ENCODE assay signal across 22 cellular contexts in genomic region chr11:126991596-126991995, GRCh38. TPM values are rescaled to one million over a fixed set of nuclear protein-coding genes. Genes with fewer than 3 reads are reported as not detected.
DNase-seq lines count a peak whose midpoint lies in the region; ATAC-seq and TF ChIP-seq lines count a peak whose summit lies in the region.
"Had no signal": no experiment of that assay in that cellular context is flagged by ENCODE, and none has a peak within 500 bp of the region (broad histone marks: within the 10 kb centered on the region; RNA-seq: fewer than 3 reads in every experiment).

No MANE protein-coding gene starts in this region.

- no peak overlapping the region for H4K5ac ChIP-seq in H9 (ENCODE audit: insufficient read length, low read depth, low read length)

- H3K79me2 ChIP-seq in ACC112 (ENCODE audit: control insufficient read depth, insufficient read depth, low read length, unreplicated experiment) (peaks cover 14% of the 10 kb centered on the region), H9 (ENCODE audit: insufficient read depth, low read length) (no peaks in the 10 kb centered on the region)

- H3K9me3 Mint-ChIP-seq in H9 = no peaks in the 10 kb centered on the region
- no peaks in the 10 kb centered on the region for H3K9me3 Mint-ChIP-seq in naive thymus-derived CD4-positive, alpha-beta T cell
- H3K9me3 Mint-ChIP-seq: activated T-helper 2 cell treated with anti-CD3 and anti-CD28 coated beads, Interferon-gamma antibody, Interleukin-2, Interleukin-4, amounts not matched to agents 10 μg/mL and 5 μg/mL and 100 μg/mL, durations not matched to agents 14 hours and 24 hours and 36 hours; CD8-positive, alpha-beta memory T cell; nephron progenitor cell; T-helper 2 cell treated with Interferon-gamma antibody and Interleukin-4, amounts not matched to agents 5 μg/mL and 100 μg/mL, for 36 hours had no signal

- H3K4me1 ChIP-seq in ACC112 (ENCODE audit: control insufficient read depth, insufficient read depth, low read length, unreplicated experiment) (peaks cover 39% of the 10 kb centered on the region), H9 (ENCODE audit: insufficient read depth, low read length) (no peaks in the 10 kb centered on the region)
- H3K4me1 ChIP-seq in naive thymus-derived CD4-positive, alpha-beta T cell (ENCODE audit: control insufficient read depth in 2 of 2, insufficient read depth in 2 of 2, low read length in 2 of 2) = no peaks in the 10 kb centered on the region
- H3K4me1 ChIP-seq: transverse colon had no signal

- no CpG with 5 or more reads among the region's 2 CpGs for WGBS in H9 (ENCODE audit: extremely low coverage, insufficient read length, low lambda C conversion rate)

- in situ Hi-C loops in KBM-7 (cut with MboI; ENCODE audit: low pct_unique_long_range_greater_than_20kb, low sequenced_read_pairs) = no loop called here

- no peak overlapping the region for H3K27ac Mint-ChIP-seq in H9
- no peak overlapping the region for H3K27ac Mint-ChIP-seq in naive thymus-derived CD4-positive, alpha-beta T cell
- H3K27ac Mint-ChIP-seq: activated T-helper 2 cell treated with anti-CD3 and anti-CD28 coated beads, Interferon-gamma antibody, Interleukin-2, Interleukin-4, amounts not matched to agents 10 μg/mL and 5 μg/mL and 100 μg/mL, durations not matched to agents 14 hours and 24 hours and 36 hours; CD8-positive, alpha-beta memory T cell; nephron progenitor cell; T-helper 2 cell treated with Interferon-gamma antibody and Interleukin-4, amounts not matched to agents 5 μg/mL and 100 μg/mL, for 36 hours had no signal

- no peak overlapping the region for H3K4me3 Mint-ChIP-seq in H9
- no peak overlapping the region for H3K4me3 Mint-ChIP-seq in naive thymus-derived CD4-positive, alpha-beta T cell
- H3K4me3 Mint-ChIP-seq: CD8-positive, alpha-beta memory T cell; nephron progenitor cell; T-helper 2 cell treated with Interferon-gamma antibody and Interleukin-4, amounts not matched to agents 5 μg/mL and 100 μg/mL, for 36 hours had no signal

- H2BK120ac ChIP-seq in H9 (ENCODE audit: low read depth, low read length, poor library complexity, severe bottlenecking) = no peak overlapping the region

- peak overlapping the region; percentile 62 for H3K4me3 ChIP-seq in ACC112 (ENCODE audit: low read depth, low read length)
- no peak overlapping the region for H3K4me3 ChIP-seq in naive thymus-derived CD4-positive, alpha-beta T cell (ENCODE audit: low read length)
- H3K4me3 ChIP-seq: right atrium auricular region, transverse colon had no signal

- H3K27ac ChIP-seq in ACC112 (ENCODE audit: low read depth, low read length) = peak overlapping the region; percentile 99
- no peak overlapping the region for H3K27ac ChIP-seq in H9 (ENCODE audit: insufficient read length, low read depth, low read length)
- no peak overlapping the region for H3K27ac ChIP-seq in naive thymus-derived CD4-positive, alpha-beta T cell (ENCODE audit: low read depth, low read length)
- H3K27ac ChIP-seq: transverse colon had no signal

- H3K14ac ChIP-seq in H9 (ENCODE audit: insufficient read depth, low read length) = no peak overlapping the region

- no peak overlapping the region for H2BK15ac ChIP-seq in H9 (ENCODE audit: low read depth, low read length)

- no peak overlapping the region for H4K91ac ChIP-seq in H9 (ENCODE audit: insufficient read length, low read depth, low read length)

- no peak for ATAC-seq in naive thymus-derived CD4-positive, alpha-beta T cell

- no peak overlapping the region for H2BK20ac ChIP-seq in H9 (ENCODE audit: low read depth, low read length, poor library complexity, severe bottlenecking)

- no peak overlapping the region for H2AFZ ChIP-seq in ACC112 (ENCODE audit: low read length, unreplicated experiment)
- H2AFZ ChIP-seq in H9 (ENCODE audit: low read length) = no peak overlapping the region

- no peaks in the 10 kb centered on the region for H4K20me1 ChIP-seq in H9 (ENCODE audit: control insufficient read depth, insufficient read depth, insufficient read length)

- DNase-seq in HT1080 (ENCODE audit: low read depth) (peak; percentile 65), astrocyte of the hippocampus (ENCODE audit: low read depth, low spot score) (peak; percentile 39), kidney glomerular epithelial cell (lab: John Stamatoyannopoulos, UW) (peak; percentile 86), H9 (no peak), HuH-7 (ENCODE audit: low spot score) (no peak), KBM-7 (no peak)
- no peak for DNase-seq in naive thymus-derived CD4-positive, alpha-beta T cell
- DNase-seq: activated CD4-positive, alpha-beta T cell treated with anti-CD3 and anti-CD28 coated beads for 1 hour; CD8-positive, alpha-beta memory T cell; DND-41; effector CD4-positive, alpha-beta T cell; NCI-H1092 treated with DMSO at 0.1 percent for 48 hours; NCI-H2107; NCI-H526; nephron progenitor cell; OCI-M1; stimulated activated naive CD4-positive, alpha-beta T cell; transverse colon had no signal

- intact Hi-C loops in naive thymus-derived CD4-positive, alpha-beta T cell (cut with micrococcal nuclease) = loop anchor here in 1 of 2 donors (5.0 kb wide), 1 partner anchor 679 kb away; no protein-coding TSS in a partner anchor

- TF ChIP-seq CTCF in H9 (conservative IDR thresholded peaks at IDR 0.05) = no peak

- CTCF ChIA-PET in naive thymus-derived CD4-positive, alpha-beta T cell (lab: Charles Lee) = interaction anchor here (1.2 kb wide), 1 partner anchor 13 kb away, joined by 4 read pairs; no protein-coding TSS in a partner anchor

- peaks cover 29% of the 10 kb centered on the region for H3K27me3 Mint-ChIP-seq in H9 (ENCODE audit: low read depth)
- H3K27me3 Mint-ChIP-seq in naive thymus-derived CD4-positive, alpha-beta T cell = peaks cover 7 to 51% (median 44%) of the 10 kb centered on the region in 5 donors

- H3K23me2 ChIP-seq in H9 (ENCODE audit: insufficient read length, low read depth, low read length, poor library complexity, severe bottlenecking) = no peaks in the 10 kb centered on the region

- H3K4me1 Mint-ChIP-seq in H9 = peaks cover 14 to 15% of the 10 kb centered on the region in 2 experiments
- H3K4me1 Mint-ChIP-seq in naive thymus-derived CD4-positive, alpha-beta T cell = peaks cover 0 to 3% (median 0%) of the 10 kb centered on the region in 7 donors
- H3K4me1 Mint-ChIP-seq: CD8-positive, alpha-beta memory T cell had no signal

- no peak overlapping the region for H2BK5ac ChIP-seq in H9 (ENCODE audit: insufficient read length, low read length)

- no peak overlapping the region for H3T11ph ChIP-seq in H9 (ENCODE audit: low read length)

- H3K9me3 ChIP-seq in H9 (ENCODE audit: control insufficient read depth, low read depth, low read length) = no peaks in the 10 kb centered on the region
- no peaks in the 10 kb centered on the region for H3K9me3 ChIP-seq in naive thymus-derived CD4-positive, alpha-beta T cell (ENCODE audit: control insufficient read depth in 2 of 3, low read length in 3 of 3)
- H3K9me3 ChIP-seq: right atrium auricular region, transverse colon had no signal

- no peak overlapping the region for H3K56ac ChIP-seq in H9 (ENCODE audit: insufficient read length, low read depth, low read length)

- H3K9ac ChIP-seq in H9 (ENCODE audit: extremely low read depth, insufficient read length, low read length) = no peak overlapping the region

- H3K79me1 ChIP-seq in H9 (ENCODE audit: insufficient read depth, low read depth, low read length, poor library complexity, severe bottlenecking) = no peaks in the 10 kb centered on the region

- no peak overlapping the region for H3K4ac ChIP-seq in H9 (ENCODE audit: low read depth, low read length)

- H2AK5ac ChIP-seq in H9 (ENCODE audit: insufficient read length, low read length) = no peak overlapping the region

- H4K8ac ChIP-seq in H9 (replicated peaks; ENCODE audit: insufficient read length, low read depth, low read length) = no peak overlapping the region

- POLR2A ChIA-PET in naive thymus-derived CD4-positive, alpha-beta T cell (lab: Charles Lee) = no interaction called here

- H2BK12ac ChIP-seq in H9 (ENCODE audit: insufficient read length, low read depth, low read length) = no peak overlapping the region

- H3K36me3 ChIP-seq in ACC112 (ENCODE audit: insufficient read depth, low read length) = no peaks in the 10 kb centered on the region
- H3K36me3 ChIP-seq in naive thymus-derived CD4-positive, alpha-beta T cell (ENCODE audit: control insufficient read depth in 2 of 3, insufficient read depth in 3 of 3, low read length in 3 of 3) = no peaks in the 10 kb centered on the region
- H3K36me3 ChIP-seq: right atrium auricular region, transverse colon had no signal

- H3K27me3 ChIP-seq in ACC112 (ENCODE audit: insufficient read depth, low read length) (no peaks in the 10 kb centered on the region), H9 (ENCODE audit: insufficient read depth, low read length) (no peaks in the 10 kb centered on the region)
- H3K27me3 ChIP-seq in naive thymus-derived CD4-positive, alpha-beta T cell (ENCODE audit: control insufficient read depth in 2 of 2, insufficient read depth in 2 of 2, low read length in 2 of 2) = no peaks in the 10 kb centered on the region
- H3K27me3 ChIP-seq: right atrium auricular region had no signal

- no peaks in the 10 kb centered on the region; a peak in 1 of 7 replicates for H3K36me3 Mint-ChIP-seq in H9 (ENCODE audit: insufficient read depth in 1 of 3, low read depth in 3 of 3)
- no peaks in the 10 kb centered on the region for H3K36me3 Mint-ChIP-seq in naive thymus-derived CD4-positive, alpha-beta T cell
- H3K36me3 Mint-ChIP-seq: CD8-positive, alpha-beta memory T cell had no signal

- no peak overlapping the region for H3K18ac ChIP-seq in H9 (ENCODE audit: insufficient read length, low read depth, low read length)

- H3K23ac ChIP-seq in H9 (ENCODE audit: insufficient read length, low read depth, low read length) = no peak overlapping the region

- H3K4me2 ChIP-seq in H9 (ENCODE audit: insufficient read depth, insufficient read length, low read length) = no peak overlapping the region

RNA-seq across cellular contexts. Expression of gene KIRREL3, which starts 9.0 kb away (rescaled TPM):
- 1.7 and 2.2 TPM in 2 replicates for total RNA-seq in HT1080 (2014; rRNA removed; shearing (Covaris generic))
- 2.3 and 2.4 TPM in 2 replicates for polyA plus RNA-seq in HT1080 (2015; cell fraction: cytosol; rRNA removed)
- polyA plus RNA-seq in HT1080 (2015; cell fraction: nucleus; rRNA removed) = 1.9 and 2.0 TPM in 2 replicates
- total RNA-seq in H9 (2021) = 0.09 and 0.17 TPM in 2 replicates
- total RNA-seq in naive thymus-derived CD4-positive, alpha-beta T cell = not detected
- polyA plus RNA-seq in naive thymus-derived CD4-positive, alpha-beta T cell = not detected
- total RNA-seq: activated T-helper 2 cell treated with anti-CD3 and anti-CD28 coated beads, Interferon-gamma antibody, Interleukin-2, Interleukin-4, amounts not matched to agents 10 μg/mL and 5 μg/mL and 100 μg/mL, durations not matched to agents 14 hours and 24 hours and 36 hours; CD8-positive, alpha-beta memory T cell had no signal
- polyA plus RNA-seq: CD8-positive, alpha-beta memory T cell had no signal

Comparison
In these comparisons a context has a peak if more than half of its experiments do, and no peak if none do; other contexts are left out.
1. DNase-seq: peak in HT1080 (single experiment), astrocyte of the hippocampus (single experiment) and kidney glomerular epithelial cell (single experiment); none in H9 (single experiment), HuH-7 (single experiment), KBM-7 (single experiment) and naive thymus-derived CD4-positive, alpha-beta T cell (0 of 9).